In genomic region chr2:3956344-3956743, GRCh38 we compare ENCODE assay signal across 16 cellular contexts.
"Had no signal": no experiment of that assay in that cellular context is flagged by ENCODE, and none has a peak within 500 bp of the region (broad histone marks: within the 10 kb centered on the region; RNA-seq: fewer than 3 reads in every experiment).

No MANE protein-coding gene starts in this region.

- H3K4me3 ChIP-seq: gastrocnemius medialis, heart right ventricle, mucosa of descending colon, right atrium auricular region, sigmoid colon, skin epidermis, stomach had no signal

- H3K4me1 Mint-ChIP-seq: naive thymus-derived CD8-positive, alpha-beta T cell had no signal

- H3K27ac ChIP-seq: gastrocnemius medialis, heart right ventricle, right atrium auricular region, sigmoid colon, skin epidermis, stomach had no signal

- H3K4me3 Mint-ChIP-seq: naive thymus-derived CD8-positive, alpha-beta T cell had no signal

- H3K9me3 ChIP-seq: gastrocnemius medialis, sigmoid colon had no signal

- FAIRE-seq: endometrium had no signal

- H3K4me1 ChIP-seq: gastrocnemius medialis, heart right ventricle, right atrium auricular region, sigmoid colon, stomach had no signal

- ATAC-seq: esophagus mucosa; gastrocnemius medialis; heart right ventricle; left lobe of liver; mucosa of descending colon; naive thymus-derived CD8-positive, alpha-beta T cell had no signal

- H3K27ac Mint-ChIP-seq: naive thymus-derived CD8-positive, alpha-beta T cell had no signal

- H3K36me3 Mint-ChIP-seq: naive thymus-derived CD8-positive, alpha-beta T cell had no signal

- H3K27me3 ChIP-seq: gastrocnemius medialis, right atrium auricular region, sigmoid colon, stomach had no signal

- H3K27me3 Mint-ChIP-seq: naive thymus-derived CD8-positive, alpha-beta T cell had no signal

- H3K36me3 ChIP-seq: gastrocnemius medialis, heart right ventricle, right atrium auricular region, sigmoid colon, stomach had no signal

- DNase-seq: effector memory CD4-positive, alpha-beta T cell; gastrocnemius medialis; heart right ventricle; islet precursor cell; mammary epithelial cell; mucosa of descending colon; naive thymus-derived CD8-positive, alpha-beta T cell; sigmoid colon; stimulated activated naive CD4-positive, alpha-beta T cell; stomach; trophoblast cell had no signal
